Comparison of ENCODE assay signal across 2 cellular contexts in the genomic region with DNA sequence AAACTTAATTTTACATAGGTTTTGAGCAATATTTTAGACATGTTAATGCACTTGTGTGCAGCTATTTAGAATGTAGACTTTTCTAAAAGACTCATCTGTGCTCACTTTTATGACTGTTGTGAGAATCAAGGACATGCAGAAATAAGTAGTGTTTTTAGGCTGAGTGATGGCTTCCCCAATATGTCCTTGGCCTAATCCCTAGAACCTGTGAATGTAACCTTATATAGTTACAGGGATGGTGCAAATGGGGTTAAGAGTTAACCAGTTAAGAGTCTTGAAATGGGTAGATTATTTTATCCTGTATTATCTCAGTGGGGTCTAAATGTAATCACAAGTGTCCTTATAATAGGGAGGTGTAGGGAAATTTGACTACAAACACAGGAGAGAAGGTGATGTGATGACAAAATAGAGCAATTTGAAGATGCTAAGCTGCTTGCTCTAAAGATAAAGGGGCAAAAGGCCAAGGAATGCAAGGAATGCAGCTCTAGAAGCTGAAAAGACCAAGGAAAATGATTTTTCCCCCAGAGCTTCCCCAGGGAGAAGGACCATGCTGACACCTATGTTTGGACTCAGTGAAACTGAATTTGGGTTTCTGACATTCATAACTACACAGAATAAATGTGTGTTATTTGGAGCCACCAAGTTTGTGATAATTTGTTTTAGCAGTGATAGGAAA.
TF ChIP-seq lines count a peak whose summit lies in the region.

No MANE protein-coding gene starts in this region.

TF ChIP-seq in GM23338, 12 proteins besides CTCF, POLR2A, EP300 and RAD21 (continues in another document):
- peak; percentile 58; the same call in 1 of the 2 replicates for TF ChIP-seq ZNF462 (CRISPR knock-in tag; IDR thresholded peaks at IDR 0.05)
- TF ChIP-seq EZH2 (IDR thresholded peaks at IDR 0.05; ENCODE audit: low read depth, unreplicated experiment) = no peak
- TF ChIP-seq, protein P1, sequence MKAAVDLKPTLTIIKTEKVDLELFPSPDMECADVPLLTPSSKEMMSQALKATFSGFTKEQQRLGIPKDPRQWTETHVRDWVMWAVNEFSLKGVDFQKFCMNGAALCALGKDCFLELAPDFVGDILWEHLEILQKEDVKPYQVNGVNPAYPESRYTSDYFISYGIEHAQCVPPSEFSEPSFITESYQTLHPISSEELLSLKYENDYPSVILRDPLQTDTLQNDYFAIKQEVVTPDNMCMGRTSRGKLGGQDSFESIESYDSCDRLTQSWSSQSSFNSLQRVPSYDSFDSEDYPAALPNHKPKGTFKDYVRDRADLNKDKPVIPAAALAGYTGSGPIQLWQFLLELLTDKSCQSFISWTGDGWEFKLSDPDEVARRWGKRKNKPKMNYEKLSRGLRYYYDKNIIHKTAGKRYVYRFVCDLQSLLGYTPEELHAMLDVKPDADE (IDR thresholded peaks at IDR 0.05) = no peak
- TF ChIP-seq EZH2phosphoT487 (IDR thresholded peaks at IDR 0.05; ENCODE audit: unreplicated experiment) = no peak
- TF ChIP-seq CREB1 (CRISPR knock-in tag; IDR thresholded peaks at IDR 0.05; ENCODE audit: low read depth) = peak; percentile 4; the same call in 1 of the 2 replicates
- no peak for TF ChIP-seq POLR2AphosphoS5 (IDR thresholded peaks at IDR 0.05; ENCODE audit: low read depth)
- TF ChIP-seq ZNF331 (CRISPR knock-in tag; IDR thresholded peaks at IDR 0.05; ENCODE audit: low read depth) = no peak
- TF ChIP-seq STAT1 (IDR thresholded peaks at IDR 0.05; ENCODE audit: unreplicated experiment) = no peak
- no peak for TF ChIP-seq NANOG (IDR thresholded peaks at IDR 0.05; ENCODE audit: borderline replicate concordance)
- no peak for TF ChIP-seq ZNF114 (CRISPR knock-in tag; IDR thresholded peaks at IDR 0.05)
- no peak for TF ChIP-seq JUNB (IDR thresholded peaks at IDR 0.05; ENCODE audit: unreplicated experiment)

TF ChIP-seq in SK-N-SH, 30 proteins besides CTCF, POLR2A, EP300 and RAD21 (continued from another document):
- TF ChIP-seq TEAD4 (IDR thresholded peaks at IDR 0.05; ENCODE audit: borderline replicate concordance, insufficient read depth) = peak; percentile 72
